In genomic region chr11:12547953-12548650, GRCh38 we compare ENCODE assay signal across 29 cellular contexts.
DNase-seq lines count a peak whose midpoint lies in the region; TF ChIP-seq lines count a peak whose summit lies in the region.
"Had no signal": no experiment of that assay in that cellular context is flagged by ENCODE, and none has a peak within 500 bp of the region (broad histone marks: within the 10 kb centered on the region; RNA-seq: fewer than 3 reads in every experiment).

No MANE protein-coding gene starts in this region.

- no peak overlapping the region for H3K4me3 ChIP-seq in BE2C (ENCODE audit: low read depth, low read length)
- H3K4me3 ChIP-seq in choroid plexus epithelial cell (ENCODE audit: low read depth, low read length): no peak overlapping the region
- H3K4me3 ChIP-seq: left lung, Peyer's patch, SJCRH30, suprapubic skin had no signal

- H3K4me1 ChIP-seq in BE2C: peaks cover 4% of the 10 kb centered on the region
- H3K4me1 ChIP-seq: left lung, Peyer's patch, SJCRH30 had no signal

- no peaks in the 10 kb centered on the region for H3K36me3 ChIP-seq in BE2C
- H3K36me3 ChIP-seq: left lung, Peyer's patch, SJCRH30, suprapubic skin had no signal

- H3K4me3 Mint-ChIP-seq in activated CD4-positive, alpha-beta T cell treated with anti-CD3 and anti-CD28 coated beads, Interleukin-2, amount 10 ng/mL, durations not matched to agents 7 days and 5 days: no peak overlapping the region
- H3K4me3 Mint-ChIP-seq: activated CD4-positive, alpha-beta T cell treated with anti-CD3 and anti-CD28 coated beads, Interleukin-2, amount 10 ng/mL, durations not matched to agents 24 days and 14 days; activated naive CD8-positive, alpha-beta T cell; activated T-cell treated with anti-CD3 and anti-CD28 coated beads, Interleukin-2, amount 50 U/mL, for 24 hours; dendritic cell treated with granulocyte-macrophage colony-stimulating factor and Interleukin-4, amounts not matched to agents 40 ng/mL and 50 ng/mL, for 4 days; H9; IgD-negative memory B cell; naive thymus-derived CD8-positive, alpha-beta T cell; stimulated activated naive B cell treated with anti-CD40 and anti-IgM and Interleukin-4, amounts not matched to agents 10 μg/mL and 1 μg/mL and 100 μg/mL, for 72 hours; T-cell had no signal

- CTCF ChIA-PET in activated CD4-positive, alpha-beta T cell treated with anti-CD3 and anti-CD28 coated beads, Interleukin-2, amount 10 ng/mL, durations not matched to agents 7 days and 5 days (lab: Charles Lee): no interaction called here

- DNase-seq in BE2C (peak; percentile 16), choroid plexus epithelial cell (ENCODE audit: low read depth) (peak; percentile 38), iPS-NIHi7 (ENCODE audit: extremely low spot score) (peak; percentile 21), mucosa of gallbladder (ENCODE audit: low spot score) (peak; percentile 6), NCI-H82 (lab: John Stamatoyannopoulos, UW) (no peak), medulla oblongata (ENCODE audit: extremely low spot score) (no peak)
- no peak for DNase-seq in activated CD4-positive, alpha-beta T cell treated with anti-CD3 and anti-CD28 coated beads for 48 hours
- no peak for DNase-seq in activated CD4-positive, alpha-beta T cell treated with anti-CD3 and anti-CD28 coated beads, Interleukin-2, amount 10 ng/mL, durations not matched to agents 7 days and 5 days
- DNase-seq: activated CD4-positive, alpha-beta T cell treated with anti-CD3 and anti-CD28 coated beads, Interleukin-2, amount 10 ng/mL, durations not matched to agents 24 days and 14 days; activated effector memory CD4-positive, alpha-beta T cell treated with anti-CD3 and anti-CD28 coated beads, Interleukin-2, amount 50 U/mL, for 16 hours; activated T-cell treated with anti-CD3 and anti-CD28 coated beads, Interleukin-2, amount 50 U/mL, for 24 hours; aorta; erythroblast; GDM1; H9; left lung; naive thymus-derived CD8-positive, alpha-beta T cell; NCI-H1436 treated with DMSO at 0.1 percent for 48 hours; NCI-H446; NCI-H774; Peyer's patch; SJCRH30; stimulated activated CD4-positive, alpha-beta T cell treated with anti-CD3 and anti-CD28 coated beads, Interleukin-15, amount 100 ng/mL, for 24 hours; stimulated activated naive B cell treated with anti-CD40 and anti-IgM and Interleukin-4, amounts not matched to agents 10 μg/mL and 1 μg/mL and 100 μg/mL, for 72 hours; T-cell had no signal

- POLR2A ChIA-PET in activated CD4-positive, alpha-beta T cell treated with anti-CD3 and anti-CD28 coated beads, Interleukin-2, amount 10 ng/mL, durations not matched to agents 7 days and 5 days (lab: Charles Lee): no interaction called here

- no peak overlapping the region for H3K27ac Mint-ChIP-seq in activated CD4-positive, alpha-beta T cell treated with anti-CD3 and anti-CD28 coated beads, Interleukin-2, amount 10 ng/mL, durations not matched to agents 7 days and 5 days
- H3K27ac Mint-ChIP-seq: activated CD4-positive, alpha-beta T cell treated with anti-CD3 and anti-CD28 coated beads, Interleukin-2, amount 10 ng/mL, durations not matched to agents 24 days and 14 days; activated naive CD8-positive, alpha-beta T cell; activated T-cell treated with anti-CD3 and anti-CD28 coated beads, Interleukin-2, amount 50 U/mL, for 24 hours; dendritic cell treated with granulocyte-macrophage colony-stimulating factor and Interleukin-4, amounts not matched to agents 40 ng/mL and 50 ng/mL, for 4 days; IgD-negative memory B cell; naive thymus-derived CD8-positive, alpha-beta T cell; stimulated activated naive B cell treated with anti-CD40 and anti-IgM and Interleukin-4, amounts not matched to agents 10 μg/mL and 1 μg/mL and 100 μg/mL, for 72 hours; T-cell had no signal

- no peak for TF ChIP-seq CTCF in BE2C (IDR thresholded peaks at IDR 0.05; ENCODE audit: low read depth, low read length)
- no peak for TF ChIP-seq CTCF in choroid plexus epithelial cell (conservative IDR thresholded peaks at IDR 0.05; ENCODE audit: low read depth, low read length)

- H3K9me3 Mint-ChIP-seq in activated CD4-positive, alpha-beta T cell treated with anti-CD3 and anti-CD28 coated beads, Interleukin-2, amount 10 ng/mL, durations not matched to agents 7 days and 5 days: no peaks in the 10 kb centered on the region
- H3K9me3 Mint-ChIP-seq: activated CD4-positive, alpha-beta T cell treated with anti-CD3 and anti-CD28 coated beads, Interleukin-2, amount 10 ng/mL, durations not matched to agents 24 days and 14 days; activated T-cell treated with anti-CD3 and anti-CD28 coated beads, Interleukin-2, amount 50 U/mL, for 24 hours; dendritic cell treated with granulocyte-macrophage colony-stimulating factor and Interleukin-4, amounts not matched to agents 40 ng/mL and 50 ng/mL, for 4 days; H9; IgD-negative memory B cell; naive thymus-derived CD8-positive, alpha-beta T cell; stimulated activated naive B cell treated with anti-CD40 and anti-IgM and Interleukin-4, amounts not matched to agents 10 μg/mL and 1 μg/mL and 100 μg/mL, for 72 hours; T-cell had no signal

- peaks cover 3% of the 10 kb centered on the region for H3K27me3 Mint-ChIP-seq in activated CD4-positive, alpha-beta T cell treated with anti-CD3 and anti-CD28 coated beads, Interleukin-2, amount 10 ng/mL, durations not matched to agents 7 days and 5 days
- H3K27me3 Mint-ChIP-seq: activated CD4-positive, alpha-beta T cell treated with anti-CD3 and anti-CD28 coated beads, Interleukin-2, amount 10 ng/mL, durations not matched to agents 24 days and 14 days; dendritic cell treated with granulocyte-macrophage colony-stimulating factor and Interleukin-4, amounts not matched to agents 40 ng/mL and 50 ng/mL, for 4 days had no signal

- no peaks in the 10 kb centered on the region for H3K36me3 Mint-ChIP-seq in activated CD4-positive, alpha-beta T cell treated with anti-CD3 and anti-CD28 coated beads, Interleukin-2, amount 10 ng/mL, durations not matched to agents 7 days and 5 days (ENCODE audit: low read depth)
- H3K36me3 Mint-ChIP-seq: activated naive CD8-positive, alpha-beta T cell; naive thymus-derived CD8-positive, alpha-beta T cell; stimulated activated naive B cell treated with anti-CD40 and anti-IgM and Interleukin-4, amounts not matched to agents 10 μg/mL and 1 μg/mL and 100 μg/mL, for 72 hours; T-cell had no signal

- H3K4me1 Mint-ChIP-seq in activated CD4-positive, alpha-beta T cell treated with anti-CD3 and anti-CD28 coated beads, Interleukin-2, amount 10 ng/mL, durations not matched to agents 7 days and 5 days: no peaks in the 10 kb centered on the region
- H3K4me1 Mint-ChIP-seq: activated CD4-positive, alpha-beta T cell treated with anti-CD3 and anti-CD28 coated beads, Interleukin-2, amount 10 ng/mL, durations not matched to agents 24 days and 14 days; naive thymus-derived CD8-positive, alpha-beta T cell; stimulated activated naive B cell treated with anti-CD40 and anti-IgM and Interleukin-4, amounts not matched to agents 10 μg/mL and 1 μg/mL and 100 μg/mL, for 72 hours; T-cell had no signal

- no peaks in the 10 kb centered on the region for H3K9me3 ChIP-seq in BE2C
- H3K9me3 ChIP-seq: left lung, Peyer's patch, suprapubic skin had no signal

- no peaks in the 10 kb centered on the region for H3K27me3 ChIP-seq in BE2C
- H3K27me3 ChIP-seq: left lung, Peyer's patch, SJCRH30, suprapubic skin had no signal

Comparison
In these comparisons a context has a peak if more than half of its experiments do, and no peak if none do; other contexts are left out.
1. DNase-seq: peak in BE2C (single experiment), choroid plexus epithelial cell (single experiment), iPS-NIHi7 (single experiment) and mucosa of gallbladder (single experiment); none in NCI-H82 (single experiment), activated CD4-positive, alpha-beta T cell treated with anti-CD3 and anti-CD28 coated beads for 48 hours (single experiment), medulla oblongata (single experiment) and activated CD4-positive, alpha-beta T cell treated with anti-CD3 and anti-CD28 coated beads, Interleukin-2, amount 10 ng/mL, durations not matched to agents 7 days and 5 days (single experiment).